In genomic region chr2:217822296-217823252, GRCh38 we compare ENCODE assay signal across 1 cellular context.
TF ChIP-seq lines count a peak whose summit lies in the region.

No MANE protein-coding gene starts in this region.

TF ChIP-seq in WTC11, 78 proteins besides CTCF, POLR2A, EP300 and RAD21 (continued from another document):
- TF ChIP-seq ATF2 (CRISPR knock-in tag; IDR thresholded peaks at IDR 0.05; ENCODE audit: borderline replicate concordance, low read depth): no peak
- no peak for TF ChIP-seq JAZF1 (CRISPR knock-in tag; IDR thresholded peaks at IDR 0.05)
- TF ChIP-seq FOXJ3 (CRISPR knock-in tag; IDR thresholded peaks at IDR 0.05; ENCODE audit: borderline replicate concordance): no peak
